ENCODE assay signal across 8 cellular contexts in genomic region chrX:120549483-120550452, GRCh38. TPM values are rescaled to one million over a fixed set of nuclear protein-coding genes. Genes with fewer than 3 reads are reported as not detected.
A peak's percentile ranks its signal among the peaks of the same experiment; 100 is the strongest.
DNase-seq lines count a peak whose midpoint lies in the region; ATAC-seq and TF ChIP-seq lines count a peak whose summit lies in the region.

No MANE protein-coding gene starts in this region.

- H3K27ac ChIP-seq in epithelial cell of prostate = peak overlapping the region; percentile 82

- H3K4me1 Mint-ChIP-seq in T-helper 2 cell treated with Interferon-gamma antibody and Interleukin-4, amounts not matched to agents 5 μg/mL and 100 μg/mL, for 36 hours (ENCODE audit: low read depth) = peaks cover 5% of the 10 kb centered on the region

- no peaks in the 10 kb centered on the region for H3K9me3 ChIP-seq in skeletal muscle satellite cell (replicated peaks; ENCODE audit: low read length)

- peaks cover 25% of the 10 kb centered on the region for H3K36me3 Mint-ChIP-seq in T-helper 2 cell treated with Interferon-gamma antibody and Interleukin-4, amounts not matched to agents 5 μg/mL and 100 μg/mL, for 36 hours (ENCODE audit: low read depth)

- no peaks in the 10 kb centered on the region for H3K27me3 Mint-ChIP-seq in T-helper 2 cell treated with Interferon-gamma antibody and Interleukin-4, amounts not matched to agents 5 μg/mL and 100 μg/mL, for 36 hours (ENCODE audit: low read depth)

- peak overlapping the region; percentile 63 for H3K4me2 ChIP-seq in skeletal muscle satellite cell (ENCODE audit: low read length)

- H3K36me3 ChIP-seq in skeletal muscle satellite cell (ENCODE audit: insufficient read depth, low read length) = peaks cover 32% of the 10 kb centered on the region

- H3K4me1 ChIP-seq in skeletal muscle satellite cell (ENCODE audit: control insufficient read depth, insufficient read depth, low read length) = peaks cover 30% of the 10 kb centered on the region

- peak overlapping the region; percentile 72 for H3K9ac ChIP-seq in skeletal muscle satellite cell (ENCODE audit: low read depth, low read length)

- no peaks in the 10 kb centered on the region for H3K27me3 ChIP-seq in skeletal muscle satellite cell (ENCODE audit: control insufficient read depth, insufficient read depth, low read length)

- DNase-seq in T-helper 2 cell treated with Interferon-gamma antibody and Interleukin-4, amounts not matched to agents 5 μg/mL and 100 μg/mL, for 36 hours (ENCODE audit: low spot score) = peak; percentile 19
- DNase-seq in T-helper 2 cell = no peak
- peak; percentile 46 for DNase-seq in epithelial cell of prostate (ENCODE audit: low read depth, low spot score)
- DNase-seq in NCI-H345 (lab: John Stamatoyannopoulos, UW) = no peak
- no peak for DNase-seq in NCI-H345 treated with DMSO at 0.1 percent for 48 hours (lab: John Stamatoyannopoulos, UW; ENCODE audit: unreplicated experiment)
- no peak for DNase-seq in NCI-H2196 (lab: John Stamatoyannopoulos, UW; ENCODE audit: unreplicated experiment)

- peak overlapping the region; percentile 32 for H3K4me3 ChIP-seq in skeletal muscle satellite cell (ENCODE audit: low read length)

- peak; percentile 87 for ATAC-seq in SK-N-SH treated with all-trans-retinoic acid at 6 μM for 48 hours

- H3K4me3 Mint-ChIP-seq in T-helper 2 cell treated with Interferon-gamma antibody and Interleukin-4, amounts not matched to agents 5 μg/mL and 100 μg/mL, for 36 hours = no peak overlapping the region

- H3K9me3 Mint-ChIP-seq in T-helper 2 cell treated with Interferon-gamma antibody and Interleukin-4, amounts not matched to agents 5 μg/mL and 100 μg/mL, for 36 hours = no peaks in the 10 kb centered on the region

- H3K27ac Mint-ChIP-seq in T-helper 2 cell treated with Interferon-gamma antibody and Interleukin-4, amounts not matched to agents 5 μg/mL and 100 μg/mL, for 36 hours = no peak overlapping the region

TF ChIP-seq in SK-N-SH treated with all-trans-retinoic acid at 6 μM for 48 hours, 23 proteins besides CTCF, POLR2A, EP300 and RAD21:
- TF ChIP-seq ISL1 (CRISPR knock-in tag; IDR thresholded peaks at IDR 0.05) = peak; percentile 88
- no peak for TF ChIP-seq OSR1 (CRISPR knock-in tag; IDR thresholded peaks at IDR 0.05)
- TF ChIP-seq RARB (CRISPR knock-in tag; IDR thresholded peaks at IDR 0.05) = no peak
- TF ChIP-seq ZNF8 (CRISPR knock-in tag; IDR thresholded peaks at IDR 0.05) = no peak
- TF ChIP-seq TCF4 (CRISPR knock-in tag; IDR thresholded peaks at IDR 0.05; ENCODE audit: borderline replicate concordance) = no peak
- peak; percentile 60 for TF ChIP-seq ZC3H10 (CRISPR knock-in tag; IDR thresholded peaks at IDR 0.05)
TF ChIP-seq in SK-N-SH treated with all-trans-retinoic acid at 6 μM for 48 hours: peak in this region for 2.

RNA-seq across cellular contexts. Expression of gene CUL4B, which starts 11.0 kb away (rescaled TPM):
- total RNA-seq in skeletal muscle satellite cell (2012; rRNA removed) = 101 and 133 TPM in 2 replicates

RNA-seq across cellular contexts. Expression of gene MCTS1, which starts 54.1 kb away (rescaled TPM):
- total RNA-seq in skeletal muscle satellite cell (2012; rRNA removed) = 74.8 and 80.6 TPM in 2 replicates

Comparison
In these comparisons a context has a peak if more than half of its experiments do, and no peak if none do; other contexts are left out.
1. DNase-seq: peak in T-helper 2 cell treated with Interferon-gamma antibody and Interleukin-4, amounts not matched to agents 5 μg/mL and 100 μg/mL, for 36 hours (single experiment) and epithelial cell of prostate (single experiment); none in T-helper 2 cell (0 of 5), NCI-H345 (single experiment), NCI-H345 treated with DMSO at 0.1 percent for 48 hours (single experiment) and NCI-H2196 (single experiment).